1 cellular context compared by ENCODE assay signal in genomic region chr2:121142452-121142851, GRCh38.
TF ChIP-seq lines count a peak whose summit lies in the region.

No MANE protein-coding gene starts in this region.

TF ChIP-seq in H1, 55 proteins besides CTCF, POLR2A, EP300 and RAD21:
- TF ChIP-seq USF2 (IDR thresholded peaks at IDR 0.05; ENCODE audit: low read length) = no peak
- TF ChIP-seq RXRA (IDR thresholded peaks at IDR 0.05; ENCODE audit: insufficient read depth, low read depth, low read length) = no peak
- no peak for TF ChIP-seq CEBPB (IDR thresholded peaks at IDR 0.05; ENCODE audit: low read depth, low read length)
- no peak for TF ChIP-seq SIRT6 (IDR thresholded peaks at IDR 0.05; ENCODE audit: low read length)
- no peak for TF ChIP-seq FOSL1 (IDR thresholded peaks at IDR 0.05; ENCODE audit: insufficient read depth, low read depth, low read length)
- TF ChIP-seq KDM1A (IDR thresholded peaks at IDR 0.05; ENCODE audit: borderline replicate concordance, low read length) = no peak
- no peak for TF ChIP-seq KDM5A (IDR thresholded peaks at IDR 0.05; ENCODE audit: low read length)
- no peak for TF ChIP-seq JUN (IDR thresholded peaks at IDR 0.05; ENCODE audit: low read depth, low read length)
- TF ChIP-seq GTF2F1 (IDR thresholded peaks at IDR 0.05; ENCODE audit: borderline replicate concordance, low read depth, low read length) = no peak
- TF ChIP-seq HDAC6 (IDR thresholded peaks at IDR 0.05; ENCODE audit: low read depth, low read length) = no peak
- TF ChIP-seq CBX8 (IDR thresholded peaks at IDR 0.05; ENCODE audit: borderline replicate concordance, low read depth, low read length) = no peak
- TF ChIP-seq EGR1 (IDR thresholded peaks at IDR 0.05; ENCODE audit: borderline replicate concordance, low read depth, low read length) = no peak
- no peak for TF ChIP-seq RNF2 (IDR thresholded peaks at IDR 0.05; ENCODE audit: borderline replicate concordance, low read depth, low read length, missing control alignments, poor library complexity, severe bottlenecking)
- no peak for TF ChIP-seq CHD1 (IDR thresholded peaks at IDR 0.05; ENCODE audit: low read depth, low read length)
- no peak for TF ChIP-seq TAF1 (IDR thresholded peaks at IDR 0.05; ENCODE audit: low read depth, low read length)
- no peak for TF ChIP-seq SUZ12 (IDR thresholded peaks at IDR 0.05; ENCODE audit: low read length)
- no peak for TF ChIP-seq HDAC2 (IDR thresholded peaks at IDR 0.05; ENCODE audit: borderline replicate concordance in 1 of 2, low read depth in 2 of 2, low read length in 2 of 2)
- no peak for TF ChIP-seq ASH2L (IDR thresholded peaks at IDR 0.05; ENCODE audit: low read length)
- TF ChIP-seq POU5F1 (IDR thresholded peaks at IDR 0.05; ENCODE audit: low read depth, low read length) = no peak
